17 cellular contexts compared by ENCODE assay signal in genomic region chr2:159362094-159362493, GRCh38.
A peak's percentile ranks its signal among the peaks of the same experiment; 100 is the strongest.
DNase-seq lines count a peak whose midpoint lies in the region; ATAC-seq and TF ChIP-seq lines count a peak whose summit lies in the region.
"Had no signal": no experiment of that assay in that cellular context is flagged by ENCODE, and none has a peak within 500 bp of the region (broad histone marks: within the 10 kb centered on the region; RNA-seq: fewer than 3 reads in every experiment).

No MANE protein-coding gene starts in this region.

- H3K36me3 ChIP-seq in hepatocyte (replicated peaks; ENCODE audit: insufficient read depth, low read depth) = no peaks in the 10 kb centered on the region
- H3K36me3 ChIP-seq in mucosa of descending colon (ENCODE audit: low read depth) = no peaks in the 10 kb centered on the region
- peaks cover 46% of the 10 kb centered on the region for H3K36me3 ChIP-seq in upper lobe of right lung
- no peaks in the 10 kb centered on the region for H3K36me3 ChIP-seq in effector memory CD4-positive, alpha-beta T cell (ENCODE audit: control insufficient read depth, insufficient read depth, low read length)

- peaks cover 26% of the 10 kb centered on the region for H3K4me1 Mint-ChIP-seq in endothelial cell (ENCODE audit: unreplicated experiment)

- peak overlapping the region; percentile 68 for H3K4me3 Mint-ChIP-seq in endothelial cell (ENCODE audit: unreplicated experiment)
- H3K4me3 Mint-ChIP-seq: CD4-positive, CD25-positive, alpha-beta regulatory T cell; CD8-positive, alpha-beta T cell had no signal

- 74% methylated on average over 2 of the region's 2 CpGs for WGBS in hepatocyte (ENCODE audit: low lambda C conversion rate, missing lambda C conversion rate)

- no peak overlapping the region for H2AFZ ChIP-seq in hepatocyte

- intact Hi-C loops in mucosa of descending colon (cut with DNase I, micrococcal nuclease) (no loop called here), upper lobe of right lung (cut with DNase I) (no loop called here)

- H3K36me3 Mint-ChIP-seq in endothelial cell (ENCODE audit: low read depth, unreplicated experiment) = peaks cover 45% of the 10 kb centered on the region

- H4K20me1 ChIP-seq in hepatocyte (ENCODE audit: insufficient read depth, poor library complexity, severe bottlenecking) = no peaks in the 10 kb centered on the region

- H3K27me3 ChIP-seq in hepatocyte = no peaks in the 10 kb centered on the region
- no peaks in the 10 kb centered on the region for H3K27me3 ChIP-seq in upper lobe of right lung
- H3K27me3 ChIP-seq in effector memory CD4-positive, alpha-beta T cell (replicated peaks; ENCODE audit: control insufficient read depth, insufficient read depth, low read length, poor library complexity, severe bottlenecking) = no peaks in the 10 kb centered on the region

- no peak overlapping the region for H3K4me3 ChIP-seq in hepatocyte
- H3K4me3 ChIP-seq in mucosa of descending colon = no peak overlapping the region
- no peak overlapping the region for H3K4me3 ChIP-seq in upper lobe of right lung
- no peak overlapping the region for H3K4me3 ChIP-seq in effector memory CD4-positive, alpha-beta T cell (ENCODE audit: insufficient read depth, low read depth, low read length, poor library complexity, severe bottlenecking)

- TF ChIP-seq CTCF in endothelial cell (IDR thresholded peaks at IDR 0.05; ENCODE audit: unreplicated experiment) = no peak
- TF ChIP-seq CTCF in hepatocyte (IDR thresholded peaks at IDR 0.05; ENCODE audit: poor library complexity) = no peak
- no peak for TF ChIP-seq CTCF in mucosa of descending colon (IDR thresholded peaks at IDR 0.05)
- no peak for TF ChIP-seq CTCF in upper lobe of right lung (IDR thresholded peaks at IDR 0.05)

- no peaks in the 10 kb centered on the region for H3K9me2 ChIP-seq in hepatocyte (replicated peaks; ENCODE audit: insufficient read depth)

- H3K27ac Mint-ChIP-seq in endothelial cell (ENCODE audit: unreplicated experiment) = no peak overlapping the region
- H3K27ac Mint-ChIP-seq: CD4-positive, CD25-positive, alpha-beta regulatory T cell; CD8-positive, alpha-beta T cell had no signal

- ATAC-seq in mucosa of descending colon (peak; percentile 18), upper lobe of right lung (no peak), HG02970 (IDR thresholded peaks at IDR 0.05; ENCODE audit: low FRiP score, unreplicated experiment) (no peak), HG02870 (IDR thresholded peaks at IDR 0.05; ENCODE audit: unreplicated experiment) (no peak)
- ATAC-seq: CD8-positive, alpha-beta T cell; HCT116 had no signal

- peaks cover 13% of the 10 kb centered on the region for H3K79me2 ChIP-seq in hepatocyte

- DNase-seq in endothelial cell (ENCODE audit: low spot score) (no peak), hepatocyte (ENCODE audit: low spot score) (no peak), mucosa of descending colon (no peak), upper lobe of right lung (no peak), NCI-H2171 treated with DMSO at 0.1 percent for 48 hours (lab: John Stamatoyannopoulos, UW) (no peak)
- DNase-seq in effector memory CD4-positive, alpha-beta T cell = no peak
- DNase-seq: C1 segment of cervical spinal cord; Caco-2; CD4-positive, CD25-positive, alpha-beta regulatory T cell; CD8-positive, alpha-beta T cell; DMS153; DND-41; GOT3; H7 had no signal

- H3K27ac ChIP-seq in hepatocyte (peak overlapping the region; percentile 31), upper lobe of right lung (peak overlapping the region; percentile 7)
- H3K27ac ChIP-seq in effector memory CD4-positive, alpha-beta T cell (ENCODE audit: insufficient read depth, low read length, poor library complexity, severe bottlenecking) = no peak overlapping the region

- H3K4me2 ChIP-seq in hepatocyte = no peak overlapping the region

- no peaks in the 10 kb centered on the region for H3K27me3 Mint-ChIP-seq in endothelial cell (ENCODE audit: unreplicated experiment)
- H3K27me3 Mint-ChIP-seq: CD4-positive, CD25-positive, alpha-beta regulatory T cell had no signal

- no peaks in the 10 kb centered on the region for H3K9me3 Mint-ChIP-seq in endothelial cell (ENCODE audit: unreplicated experiment)
- H3K9me3 Mint-ChIP-seq: CD8-positive, alpha-beta T cell had no signal

- H3K9me3 ChIP-seq in hepatocyte (ENCODE audit: low read depth) (peaks cover 8% of the 10 kb centered on the region), mucosa of descending colon (peaks cover 3% of the 10 kb centered on the region), upper lobe of right lung (no peaks in the 10 kb centered on the region)
- H3K9me3 ChIP-seq in effector memory CD4-positive, alpha-beta T cell (ENCODE audit: control insufficient read depth, low read length) = no peaks in the 10 kb centered on the region
- H3K9me3 ChIP-seq: Caco-2 had no signal

- no peaks in the 10 kb centered on the region for H3K4me1 ChIP-seq in hepatocyte (ENCODE audit: insufficient read depth)
- no peaks in the 10 kb centered on the region for H3K4me1 ChIP-seq in mucosa of descending colon (ENCODE audit: low read depth)
- no peaks in the 10 kb centered on the region for H3K4me1 ChIP-seq in upper lobe of right lung
- no peaks in the 10 kb centered on the region for H3K4me1 ChIP-seq in effector memory CD4-positive, alpha-beta T cell (ENCODE audit: control insufficient read depth, insufficient read depth, low read length, poor library complexity, severe bottlenecking)
